In the genomic region with DNA sequence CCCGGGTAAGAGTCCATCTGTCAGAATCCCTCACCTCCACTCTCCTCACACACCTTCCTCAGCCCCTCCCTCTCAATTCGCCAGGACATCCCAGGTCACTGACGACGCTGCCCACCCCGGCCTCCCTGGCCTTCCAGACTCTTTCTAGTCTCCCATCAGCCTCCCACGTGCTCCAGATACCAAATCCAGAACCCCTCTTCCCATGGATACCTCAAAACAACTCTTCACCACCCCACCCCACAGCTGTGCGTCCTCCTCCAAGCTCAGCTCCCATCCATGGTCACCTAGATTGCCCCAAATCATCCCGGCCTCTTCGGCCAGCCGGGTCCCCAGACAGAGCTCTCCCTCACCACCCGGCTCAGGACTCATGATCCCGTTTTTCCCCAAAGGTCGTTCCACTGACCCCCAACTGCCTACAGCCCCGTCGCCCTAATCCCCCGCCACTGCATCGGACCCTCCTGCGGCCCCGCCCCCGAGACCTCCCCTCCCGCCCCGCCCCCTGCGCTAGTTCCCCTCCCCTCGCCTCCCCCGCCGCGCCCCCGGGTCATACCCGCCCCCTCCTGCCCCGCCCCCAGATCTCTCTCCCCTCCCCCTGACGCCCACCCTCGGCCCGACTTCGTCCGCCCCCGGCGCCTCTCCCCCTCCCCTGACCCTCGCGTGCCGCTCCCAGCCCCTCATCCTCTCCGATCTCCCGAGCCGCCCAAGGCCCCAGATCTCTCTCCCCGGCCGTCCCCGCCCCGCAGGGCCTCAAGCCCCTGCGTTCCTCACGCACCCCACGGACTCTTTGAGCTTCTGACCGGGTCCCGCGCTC, we compare ENCODE assay signal across 8 cellular contexts. TPM values are rescaled to one million over a fixed set of nuclear protein-coding genes. Genes with fewer than 3 reads are reported as not detected.
DNase-seq lines count a peak whose midpoint lies in the region; ATAC-seq, FAIRE-seq and TF ChIP-seq lines count a peak whose summit lies in the region.

No MANE protein-coding gene starts in this region.

- H3K9me3 ChIP-seq in A549 = no peaks in the 10 kb centered on the region
- no peaks in the 10 kb centered on the region for H3K9me3 ChIP-seq in HUES64 (ENCODE audit: insufficient read depth, low read depth, low read length)
- H3K9me3 ChIP-seq in left lung = no peaks in the 10 kb centered on the region

- peak in 1 of 2 experiments; percentile 35 for DNase-seq in A549 (ENCODE audit: low read depth in 1 of 2, low spot score in 1 of 2)
- DNase-seq in GM18507 (ENCODE audit: extremely low spot score, insufficient read length, low read depth) = peak; percentile 52
- DNase-seq in T-helper 9 cell = peak; percentile 58
- DNase-seq in dedifferentiated amniotic fluid mesenchymal stem cell (ENCODE audit: extremely low spot score) = peak; percentile 20
- peak in 1 of 2 donors; percentile 63 for DNase-seq in left lung
- DNase-seq in stimulated activated CD8-positive, alpha-beta memory T cell treated with anti-CD3 and anti-CD28 coated beads, Interleukin-2, amount 100 ng/mL, for 1 hour (ENCODE audit: low read depth in 2 of 2) = peak; percentile 14 to 30

- peak overlapping the region; percentile 56 for H3K4me3 ChIP-seq in A549
- peak overlapping the region; percentile 77 for H3K4me3 ChIP-seq in HUES64 (ENCODE audit: low read length)
- H3K4me3 ChIP-seq in left lung = peak overlapping the region; percentile 57 to 62

- FAIRE-seq in A549 (lab: Jason Lieb, UNC) (no peak), GM18507 (lab: Jason Lieb, UNC) (no peak)

- H3K36me3 ChIP-seq in HUES64 (ENCODE audit: insufficient read depth, low read length) = peaks cover 13% of the 10 kb centered on the region
- peaks cover 0 to 29% of the 10 kb centered on the region in 2 donors for H3K36me3 ChIP-seq in left lung

- intact Hi-C loops in left lung (cut with DNase I) = no loop called here

- H3K27me3 ChIP-seq in HUES64 (ENCODE audit: insufficient read depth, low read length) (no peaks in the 10 kb centered on the region), left lung (no peaks in the 10 kb centered on the region)

- TF ChIP-seq POLR2A in A549 (IDR thresholded peaks at IDR 0.05; ENCODE audit: low read length) = no peak

- H3K4me2 ChIP-seq in A549 = peak overlapping the region; percentile 95

- H3K27ac ChIP-seq in A549 (peak overlapping the region; percentile 81 to 96), HUES64 (ENCODE audit: low read depth, low read length) (peak overlapping the region; percentile 98), left lung (peak overlapping the region; percentile 85 to 88)

- POLR2A ChIA-PET in A549 (lab: Yijun Ruan, JAX) = interaction anchor here (1.0 to 1.2 kb wide), 2 partner anchors 14 to 15 kb away, joined by 3 read pairs; no protein-coding TSS in a partner anchor

- ATAC-seq in A549 (peak; percentile 15 to 17; a peak in 3 of 6 replicates), left lung (peak; percentile 52), HG02938 (IDR thresholded peaks at IDR 0.05; ENCODE audit: unreplicated experiment) (no peak)

- TF ChIP-seq CTCF in A549 (IDR thresholded peaks at IDR 0.05) (no peak), left lung (IDR thresholded peaks at IDR 0.05) (no peak)

- CTCF ChIA-PET in A549 (lab: Yijun Ruan, JAX) = interaction anchor here (1.0 kb wide), 1 partner anchor 57 kb away, joined by 4 read pairs; the partner anchor contains the start of gene SH3GL1

- H3K9ac ChIP-seq in HUES64 (ENCODE audit: low read depth, low read length) = peak overlapping the region; percentile 76

- WGBS in A549 (ENCODE audit: missing lambda C conversion rate) = 27% methylated on average over 14 of the region's 53 CpGs
- 1% methylated on average over 35 of the region's 53 CpGs for WGBS in HUES64

- TF ChIP-seq RAD21 in A549 (conservative IDR thresholded peaks at IDR 0.05 in 1 of 2, IDR thresholded peaks at IDR 0.05 in 1 of 2) = no peak

- peaks cover 14% of the 10 kb centered on the region; the same call in 2 of the 3 replicates for H3K4me1 ChIP-seq in A549
- no peaks in the 10 kb centered on the region; the same call in 1 of the 2 replicates for H3K4me1 ChIP-seq in HUES64 (ENCODE audit: insufficient read depth, low read length)
- H3K4me1 ChIP-seq in left lung = peaks cover 7 to 21% of the 10 kb centered on the region in 2 donors

- no peak for TF ChIP-seq EP300 in A549 (IDR thresholded peaks at IDR 0.05)

TF ChIP-seq in A549, 52 proteins besides CTCF, POLR2A, EP300 and RAD21 (continues in another document):
- no peak for TF ChIP-seq RNF2 (IDR thresholded peaks at IDR 0.05; ENCODE audit: borderline replicate concordance, low read depth)
- TF ChIP-seq, protein P1, sequence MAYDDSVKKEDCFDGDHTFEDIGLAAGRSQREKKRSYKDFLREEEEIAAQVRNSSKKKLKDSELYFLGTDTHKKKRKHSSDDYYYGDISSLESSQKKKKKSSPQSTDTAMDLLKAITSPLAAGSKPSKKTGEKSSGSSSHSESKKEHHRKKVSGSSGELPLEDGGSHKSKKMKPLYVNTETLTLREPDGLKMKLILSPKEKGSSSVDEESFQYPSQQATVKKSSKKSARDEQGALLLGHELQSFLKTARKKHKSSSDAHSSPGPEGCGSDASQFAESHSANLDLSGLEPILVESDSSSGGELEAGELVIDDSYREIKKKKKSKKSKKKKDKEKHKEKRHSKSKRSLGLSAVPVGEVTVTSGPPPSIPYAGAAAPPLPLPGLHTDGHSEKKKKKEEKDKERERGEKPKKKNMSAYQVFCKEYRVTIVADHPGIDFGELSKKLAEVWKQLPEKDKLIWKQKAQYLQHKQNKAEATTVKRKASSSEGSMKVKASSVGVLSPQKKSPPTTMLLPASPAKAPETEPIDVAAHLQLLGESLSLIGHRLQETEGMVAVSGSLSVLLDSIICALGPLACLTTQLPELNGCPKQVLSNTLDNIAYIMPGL (CRISPR knock-in tag; IDR thresholded peaks at IDR 0.05; ENCODE audit: borderline replicate concordance) = no peak
- no peak for TF ChIP-seq HDAC2 (IDR thresholded peaks at IDR 0.05)
- no peak for TF ChIP-seq POLR2AphosphoS2 (conservative IDR thresholded peaks at IDR 0.05; ENCODE audit: low read length)
- TF ChIP-seq CBX2 (IDR thresholded peaks at IDR 0.05; ENCODE audit: borderline replicate concordance, low read depth) = no peak
- TF ChIP-seq SREBF2 (IDR thresholded peaks at IDR 0.05) = no peak
- TF ChIP-seq CEBPB (IDR thresholded peaks at IDR 0.05) = no peak
- TF ChIP-seq ZC3H11A (IDR thresholded peaks at IDR 0.05) = no peak
- TF ChIP-seq ZSCAN20 (CRISPR knock-in tag; IDR thresholded peaks at IDR 0.05) = no peak
- no peak for TF ChIP-seq EHF (CRISPR knock-in tag; IDR thresholded peaks at IDR 0.05)
- no peak for TF ChIP-seq CHD2 (IDR thresholded peaks at IDR 0.05; ENCODE audit: low read length, partially characterized antibody)
- TF ChIP-seq FOSL2 (IDR thresholded peaks at IDR 0.05) = no peak
- no peak for TF ChIP-seq FOSL2 (CRISPR knock-in tag; IDR thresholded peaks at IDR 0.05)
- no peak for TF ChIP-seq ATOH8 (CRISPR knock-in tag; IDR thresholded peaks at IDR 0.05; ENCODE audit: low read depth)
- no peak for TF ChIP-seq HOXB13 (CRISPR knock-in tag; IDR thresholded peaks at IDR 0.05; ENCODE audit: low read depth)
- TF ChIP-seq KDM1A (IDR thresholded peaks at IDR 0.05; ENCODE audit: low read depth) = no peak
- TF ChIP-seq NFE2L2 (conservative IDR thresholded peaks at IDR 0.05; ENCODE audit: low read length) = no peak
- no peak for TF ChIP-seq EHMT2 (IDR thresholded peaks at IDR 0.05; ENCODE audit: low read depth)

RNA-seq across cellular contexts. Expression of gene UBXN6, which starts 0.5 kb away (rescaled TPM):
- 19.9 and 23.0 TPM in 2 replicates for polyA plus RNA-seq in A549 (2011; rRNA removed)
- polyA plus RNA-seq in A549 (2012; cell fraction: cytosol; rRNA removed) = 40.4 and 48.2 TPM in 2 replicates
- 57.3 and 59.8 TPM in 2 replicates for polyA plus RNA-seq in A549 (2012; cell fraction: nucleus; rRNA removed)
- 27.4 to 32.7 TPM (median 31.6 TPM) in 3 replicates for polyA plus RNA-seq in A549 (2017; fragmentation: RNase III; extraction: RNeasy Plus Mini Kit Qiagen cat#74134 plus additional on column Dnase treatment)
- 20.0 and 22.9 TPM in 2 replicates for polyA minus RNA-seq in A549 (2011; rRNA and poly(A)+ RNA removed)
- polyA plus RNA-seq in HUES64 (2013, experiment 1 of 2) = 27.8 TPM
- 24.9 TPM for polyA plus RNA-seq in HUES64 (2013, experiment 2 of 2)
- total RNA-seq in left lung = 10 to 100 TPM; 86.0 to 89.5 TPM

RNA-seq across cellular contexts. Expression of gene HDGFL2, which starts 15.0 kb away (rescaled TPM):
- 8.9 and 10.8 TPM in 2 replicates for polyA plus RNA-seq in A549 (2011; rRNA removed)
- polyA plus RNA-seq in A549 (2012; cell fraction: cytosol; rRNA removed) = 26.0 and 26.6 TPM in 2 replicates
- 41.1 and 42.8 TPM in 2 replicates for polyA plus RNA-seq in A549 (2012; cell fraction: nucleus; rRNA removed)
- polyA plus RNA-seq in A549 (2017; fragmentation: RNase III; extraction: RNeasy Plus Mini Kit Qiagen cat#74134 plus additional on column Dnase treatment) = 29.6 to 36.1 TPM (median 34.3 TPM) in 3 replicates
- 10.1 and 11.1 TPM in 2 replicates for polyA minus RNA-seq in A549 (2011; rRNA and poly(A)+ RNA removed)
- polyA plus RNA-seq in HUES64 (2013, experiment 1 of 2) = 67.9 TPM
- 73.3 TPM for polyA plus RNA-seq in HUES64 (2013, experiment 2 of 2)
- 10 to 100 TPM; 30.9 to 36.6 TPM for total RNA-seq in left lung

RNA-seq across cellular contexts. Expression of gene CHAF1A, which starts 54.6 kb away (rescaled TPM):
- polyA plus RNA-seq in A549 (2011; rRNA removed) (11.7 and 15.6 TPM in 2 replicates), A549 (2017; fragmentation: RNase III; extraction: RNeasy Plus Mini Kit Qiagen cat#74134 plus additional on column Dnase treatment) (24.7 to 28.0 TPM (median 27.0 TPM) in 3 replicates)
- polyA plus RNA-seq in A549 (2012; cell fraction: cytosol; rRNA removed) = 44.7 and 63.7 TPM in 2 replicates
- polyA plus RNA-seq in A549 (2012; cell fraction: nucleus; rRNA removed) = 92.1 and 129 TPM in 2 replicates
- 12.2 and 12.9 TPM in 2 replicates for polyA minus RNA-seq in A549 (2011; rRNA and poly(A)+ RNA removed)
- 70.0 TPM for polyA plus RNA-seq in HUES64 (2013, experiment 1 of 2)
- polyA plus RNA-seq in HUES64 (2013, experiment 2 of 2) = 65.6 TPM
- 10 to 100 TPM; 15.6 to 24.1 TPM for total RNA-seq in left lung

RNA-seq across cellular contexts. Expression of gene SH3GL1, which starts 56.7 kb away (rescaled TPM):
- polyA plus RNA-seq in A549 (2011; rRNA removed) = 18.2 and 20.1 TPM in 2 replicates
- polyA plus RNA-seq in A549 (2012; cell fraction: cytosol; rRNA removed) = 61.4 and 83.2 TPM in 2 replicates
- polyA plus RNA-seq in A549 (2012; cell fraction: nucleus; rRNA removed) = 59.4 and 68.5 TPM in 2 replicates
- polyA plus RNA-seq in A549 (2017; fragmentation: RNase III; extraction: RNeasy Plus Mini Kit Qiagen cat#74134 plus additional on column Dnase treatment) = 34.7 to 36.0 TPM (median 35.1 TPM) in 3 replicates
- 9.7 and 18.8 TPM in 2 replicates for polyA minus RNA-seq in A549 (2011; rRNA and poly(A)+ RNA removed)
- polyA plus RNA-seq in HUES64 (2013, experiment 1 of 2) = 79.1 TPM
- polyA plus RNA-seq in HUES64 (2013, experiment 2 of 2) = 76.6 TPM
- total RNA-seq in left lung = 10 to 100 TPM; 64.6 to 71.8 TPM
